9 cellular contexts compared by ENCODE assay signal in the genomic region with DNA sequence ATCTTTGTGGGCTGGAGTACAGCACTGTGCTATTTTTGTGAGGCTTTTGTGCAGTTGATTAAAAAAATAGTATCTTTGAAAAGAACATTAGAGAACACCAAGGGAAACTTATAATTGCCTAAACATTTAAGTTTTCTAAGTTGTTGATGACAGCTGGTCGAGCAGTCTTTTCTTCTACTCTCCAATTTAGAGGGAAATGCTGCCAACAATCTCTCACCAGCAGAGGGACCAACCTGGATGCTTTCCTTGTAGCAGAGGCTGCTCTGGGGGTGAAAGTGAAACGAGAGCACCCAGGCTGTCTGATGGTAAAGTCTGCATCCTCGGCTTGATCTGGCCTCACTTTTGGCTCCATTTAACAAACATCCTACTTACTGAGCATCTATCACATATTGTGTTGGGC.
A peak's percentile ranks its signal among the peaks of the same experiment; 100 is the strongest.
DNase-seq lines count a peak whose midpoint lies in the region; ATAC-seq, FAIRE-seq and TF ChIP-seq lines count a peak whose summit lies in the region.
"Had no signal": no experiment of that assay in that cellular context is flagged by ENCODE, and none has a peak within 500 bp of the region (broad histone marks: within the 10 kb centered on the region; RNA-seq: fewer than 3 reads in every experiment).

No MANE protein-coding gene starts in this region.

- no peak overlapping the region for H3K27ac ChIP-seq in AG04450 (ENCODE audit: low read depth, low read length)
- no peak overlapping the region for H3K27ac ChIP-seq in trophoblast cell (ENCODE audit: low read depth, low read length)
- H3K27ac ChIP-seq: neutrophil had no signal

- H3K4ac ChIP-seq in trophoblast cell (ENCODE audit: low read depth, low read length) = no peak overlapping the region

- H3K36me3 ChIP-seq in trophoblast cell (ENCODE audit: control insufficient read depth in 1 of 2, insufficient read depth in 2 of 2, low read length in 2 of 2) = no peaks in the 10 kb centered on the region
- H3K36me3 ChIP-seq: neutrophil had no signal

- no peaks in the 10 kb centered on the region for H3K27me3 Mint-ChIP-seq in WTC11 (ENCODE audit: low read depth)
- no peaks in the 10 kb centered on the region for H3K27me3 Mint-ChIP-seq in activated CD8-positive, alpha-beta T cell treated with anti-CD3 and anti-CD28 coated beads for 36 hours
- H3K27me3 Mint-ChIP-seq in activated naive CD4-positive, alpha-beta T cell treated with anti-CD3 and anti-CD28 coated beads for 36 hours (ENCODE audit: low read depth) = no peaks in the 10 kb centered on the region

- H3K9me3 Mint-ChIP-seq in WTC11 = no peaks in the 10 kb centered on the region
- H3K9me3 Mint-ChIP-seq in activated CD8-positive, alpha-beta T cell treated with anti-CD3 and anti-CD28 coated beads for 36 hours = peaks cover 3% of the 10 kb centered on the region
- H3K9me3 Mint-ChIP-seq in activated naive CD4-positive, alpha-beta T cell treated with anti-CD3 and anti-CD28 coated beads for 36 hours = peaks cover 4% of the 10 kb centered on the region

- H3K4me3 ChIP-seq in AG04450 (ENCODE audit: low read depth, low read length) = no peak overlapping the region
- H3K4me3 ChIP-seq in trophoblast cell (ENCODE audit: low read depth, low read length) = no peak overlapping the region

- FAIRE-seq in GM19239 (lab: Jason Lieb, UNC) = peak; percentile 40

- H3K18ac ChIP-seq in trophoblast cell (ENCODE audit: low read length) = no peak overlapping the region

- peaks cover 7% of the 10 kb centered on the region for H3K79me1 ChIP-seq in trophoblast cell (ENCODE audit: low read length)

- TF ChIP-seq CTCF in AG04450 (IDR thresholded peaks at IDR 0.05; ENCODE audit: low read depth, low read length) = peak; percentile 32
- no peak for TF ChIP-seq CTCF in WTC11 (IDR thresholded peaks at IDR 0.05)
- TF ChIP-seq CTCF in activated CD8-positive, alpha-beta T cell treated with anti-CD3 and anti-CD28 coated beads for 36 hours (IDR thresholded peaks at IDR 0.05) = no peak

- no peak overlapping the region for H2BK5ac ChIP-seq in trophoblast cell (ENCODE audit: low read depth, low read length, poor library complexity)

- POLR2A ChIA-PET in AG04450 (lab: Yijun Ruan, JAX) = no interaction called here
- POLR2A ChIA-PET in WTC11 (lab: Charles Lee) = no interaction called here
- POLR2A ChIA-PET in activated CD8-positive, alpha-beta T cell treated with anti-CD3 and anti-CD28 coated beads for 36 hours (lab: Charles Lee) = no interaction called here

- H3K36me3 Mint-ChIP-seq in WTC11 = no peaks in the 10 kb centered on the region
- no peaks in the 10 kb centered on the region for H3K36me3 Mint-ChIP-seq in activated CD8-positive, alpha-beta T cell treated with anti-CD3 and anti-CD28 coated beads for 36 hours (ENCODE audit: low read depth)
- no peaks in the 10 kb centered on the region for H3K36me3 Mint-ChIP-seq in activated naive CD4-positive, alpha-beta T cell treated with anti-CD3 and anti-CD28 coated beads for 36 hours (ENCODE audit: low read depth)

- H3K23ac ChIP-seq in trophoblast cell (ENCODE audit: low read length) = no peak overlapping the region

- peaks cover 20% of the 10 kb centered on the region for H3K4me1 Mint-ChIP-seq in WTC11
- H3K4me1 Mint-ChIP-seq in activated CD8-positive, alpha-beta T cell treated with anti-CD3 and anti-CD28 coated beads for 36 hours (ENCODE audit: low read depth) = no peaks in the 10 kb centered on the region
- H3K4me1 Mint-ChIP-seq in activated naive CD4-positive, alpha-beta T cell treated with anti-CD3 and anti-CD28 coated beads for 36 hours (ENCODE audit: low read depth) = no peaks in the 10 kb centered on the region

- no peak overlapping the region for H4K91ac ChIP-seq in trophoblast cell (ENCODE audit: low read depth, low read length)

- no peak overlapping the region for H3K4me3 Mint-ChIP-seq in WTC11
- no peak overlapping the region for H3K4me3 Mint-ChIP-seq in activated CD8-positive, alpha-beta T cell treated with anti-CD3 and anti-CD28 coated beads for 36 hours
- no peak overlapping the region for H3K4me3 Mint-ChIP-seq in activated naive CD4-positive, alpha-beta T cell treated with anti-CD3 and anti-CD28 coated beads for 36 hours

- H2BK12ac ChIP-seq in trophoblast cell (ENCODE audit: low read length) = no peak overlapping the region

- no peak overlapping the region for H3K14ac ChIP-seq in trophoblast cell (ENCODE audit: low read length)

- CTCF ChIA-PET in AG04450 (lab: Charles Lee) = no interaction called here
- CTCF ChIA-PET in WTC11 (lab: Charles Lee) = interaction anchor here (1.0 to 1.1 kb wide), 3 partner anchors 115 to 128 kb away, joined by 3 read pairs; no protein-coding TSS in a partner anchor
- CTCF ChIA-PET in activated CD8-positive, alpha-beta T cell treated with anti-CD3 and anti-CD28 coated beads for 36 hours (lab: Charles Lee) = no interaction called here
- CTCF ChIA-PET in activated naive CD4-positive, alpha-beta T cell treated with anti-CD3 and anti-CD28 coated beads for 36 hours (lab: Charles Lee) = no interaction called here

- H3K4me2 ChIP-seq in trophoblast cell (ENCODE audit: low read length) = no peak overlapping the region

- H3K27ac Mint-ChIP-seq in WTC11 = no peak overlapping the region
- H3K27ac Mint-ChIP-seq in activated CD8-positive, alpha-beta T cell treated with anti-CD3 and anti-CD28 coated beads for 36 hours = no peak overlapping the region
- H3K27ac Mint-ChIP-seq in activated naive CD4-positive, alpha-beta T cell treated with anti-CD3 and anti-CD28 coated beads for 36 hours = no peak overlapping the region

- intact Hi-C loops in activated CD8-positive, alpha-beta T cell treated with anti-CD3 and anti-CD28 coated beads for 36 hours (cut with micrococcal nuclease) = no loop called here
- intact Hi-C loops in activated naive CD4-positive, alpha-beta T cell treated with anti-CD3 and anti-CD28 coated beads for 36 hours (cut with micrococcal nuclease) = no loop called here

- H3K9ac ChIP-seq in trophoblast cell (ENCODE audit: low read length) = peak overlapping the region; percentile 59

- no peak overlapping the region for H2AK5ac ChIP-seq in trophoblast cell (ENCODE audit: low read length)

- no peak overlapping the region for H2AFZ ChIP-seq in trophoblast cell (ENCODE audit: insufficient read depth, low read length, poor library complexity)

- no peak overlapping the region for H4K12ac ChIP-seq in trophoblast cell (ENCODE audit: low read depth, low read length)

- no CpG with 5 or more reads among the region's 3 CpGs for WGBS in trophoblast cell (ENCODE audit: extremely low coverage, insufficient coverage, insufficient read length)

- H3K79me2 ChIP-seq in trophoblast cell (ENCODE audit: control insufficient read depth, insufficient read depth, low read length, poor library complexity) = no peaks in the 10 kb centered on the region

- peak; percentile 90 for ATAC-seq in HG03196 (IDR thresholded peaks at IDR 0.05; ENCODE audit: unreplicated experiment)
- peak; percentile 96 for ATAC-seq in WTC11
- ATAC-seq in activated CD8-positive, alpha-beta T cell treated with anti-CD3 and anti-CD28 coated beads for 36 hours = no peak

- H3K27me3 ChIP-seq in AG04450 (ENCODE audit: control insufficient read depth, insufficient read depth, low read length) (no peaks in the 10 kb centered on the region), trophoblast cell (ENCODE audit: insufficient read depth, low read length) (no peaks in the 10 kb centered on the region)
- H3K27me3 ChIP-seq: neutrophil had no signal

- H3K9me3 ChIP-seq in AG04450 (ENCODE audit: control insufficient read depth, insufficient read depth, low read length) = no peaks in the 10 kb centered on the region
- no peaks in the 10 kb centered on the region for H3K9me3 ChIP-seq in trophoblast cell (ENCODE audit: insufficient read depth, low read depth, low read length)
- H3K9me3 ChIP-seq: neutrophil had no signal

- peaks cover 2 to 5% of the 10 kb centered on the region in 2 experiments for H3K4me1 ChIP-seq in trophoblast cell (ENCODE audit: control insufficient read depth in 1 of 2, insufficient read depth in 2 of 2, low read length in 2 of 2)

- no peak overlapping the region for H2BK120ac ChIP-seq in trophoblast cell (ENCODE audit: insufficient read depth, low read length, poor library complexity)

- no peak for DNase-seq in AG04450 (ENCODE audit: low read depth, low spot score)
- peak; percentile 4 for DNase-seq in GM19239 (ENCODE audit: insufficient read length, low spot score)
- DNase-seq in WTC11 (ENCODE audit: low spot score) = peak; percentile 43
- DNase-seq in trophoblast cell = no peak
- DNase-seq in kidney glomerular epithelial cell (lab: John Stamatoyannopoulos, UW) = no peak
- DNase-seq in activated CD8-positive, alpha-beta T cell treated with anti-CD3 and anti-CD28 coated beads for 36 hours = no peak
- no peak for DNase-seq in activated naive CD4-positive, alpha-beta T cell treated with anti-CD3 and anti-CD28 coated beads for 36 hours

- no peak overlapping the region for H4K8ac ChIP-seq in trophoblast cell (ENCODE audit: low read depth, low read length)

TF ChIP-seq in WTC11, 78 proteins besides CTCF, POLR2A, EP300 and RAD21 (continues in another document):
- TF ChIP-seq, protein P1, sequence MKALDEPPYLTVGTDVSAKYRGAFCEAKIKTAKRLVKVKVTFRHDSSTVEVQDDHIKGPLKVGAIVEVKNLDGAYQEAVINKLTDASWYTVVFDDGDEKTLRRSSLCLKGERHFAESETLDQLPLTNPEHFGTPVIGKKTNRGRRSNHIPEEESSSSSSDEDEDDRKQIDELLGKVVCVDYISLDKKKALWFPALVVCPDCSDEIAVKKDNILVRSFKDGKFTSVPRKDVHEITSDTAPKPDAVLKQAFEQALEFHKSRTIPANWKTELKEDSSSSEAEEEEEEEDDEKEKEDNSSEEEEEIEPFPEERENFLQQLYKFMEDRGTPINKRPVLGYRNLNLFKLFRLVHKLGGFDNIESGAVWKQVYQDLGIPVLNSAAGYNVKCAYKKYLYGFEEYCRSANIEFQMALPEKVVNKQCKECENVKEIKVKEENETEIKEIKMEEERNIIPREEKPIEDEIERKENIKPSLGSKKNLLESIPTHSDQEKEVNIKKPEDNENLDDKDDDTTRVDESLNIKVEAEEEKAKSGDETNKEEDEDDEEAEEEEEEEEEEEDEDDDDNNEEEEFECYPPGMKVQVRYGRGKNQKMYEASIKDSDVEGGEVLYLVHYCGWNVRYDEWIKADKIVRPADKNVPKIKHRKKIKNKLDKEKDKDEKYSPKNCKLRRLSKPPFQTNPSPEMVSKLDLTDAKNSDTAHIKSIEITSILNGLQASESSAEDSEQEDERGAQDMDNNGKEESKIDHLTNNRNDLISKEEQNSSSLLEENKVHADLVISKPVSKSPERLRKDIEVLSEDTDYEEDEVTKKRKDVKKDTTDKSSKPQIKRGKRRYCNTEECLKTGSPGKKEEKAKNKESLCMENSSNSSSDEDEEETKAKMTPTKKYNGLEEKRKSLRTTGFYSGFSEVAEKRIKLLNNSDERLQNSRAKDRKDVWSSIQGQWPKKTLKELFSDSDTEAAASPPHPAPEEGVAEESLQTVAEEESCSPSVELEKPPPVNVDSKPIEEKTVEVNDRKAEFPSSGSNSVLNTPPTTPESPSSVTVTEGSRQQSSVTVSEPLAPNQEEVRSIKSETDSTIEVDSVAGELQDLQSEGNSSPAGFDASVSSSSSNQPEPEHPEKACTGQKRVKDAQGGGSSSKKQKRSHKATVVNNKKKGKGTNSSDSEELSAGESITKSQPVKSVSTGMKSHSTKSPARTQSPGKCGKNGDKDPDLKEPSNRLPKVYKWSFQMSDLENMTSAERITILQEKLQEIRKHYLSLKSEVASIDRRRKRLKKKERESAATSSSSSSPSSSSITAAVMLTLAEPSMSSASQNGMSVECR (CRISPR knock-in tag; IDR thresholded peaks at IDR 0.05; ENCODE audit: borderline replicate concordance) = no peak

Comparison
In these comparisons a context has a peak if more than half of its experiments do, and no peak if none do; other contexts are left out.
1. DNase-seq: peak in GM19239 (single experiment) and WTC11 (single experiment); none in AG04450 (single experiment), trophoblast cell (0 of 2), kidney glomerular epithelial cell (single experiment), activated CD8-positive, alpha-beta T cell treated with anti-CD3 and anti-CD28 coated beads for 36 hours (single experiment) and activated naive CD4-positive, alpha-beta T cell treated with anti-CD3 and anti-CD28 coated beads for 36 hours (single experiment).